In the genomic region with DNA sequence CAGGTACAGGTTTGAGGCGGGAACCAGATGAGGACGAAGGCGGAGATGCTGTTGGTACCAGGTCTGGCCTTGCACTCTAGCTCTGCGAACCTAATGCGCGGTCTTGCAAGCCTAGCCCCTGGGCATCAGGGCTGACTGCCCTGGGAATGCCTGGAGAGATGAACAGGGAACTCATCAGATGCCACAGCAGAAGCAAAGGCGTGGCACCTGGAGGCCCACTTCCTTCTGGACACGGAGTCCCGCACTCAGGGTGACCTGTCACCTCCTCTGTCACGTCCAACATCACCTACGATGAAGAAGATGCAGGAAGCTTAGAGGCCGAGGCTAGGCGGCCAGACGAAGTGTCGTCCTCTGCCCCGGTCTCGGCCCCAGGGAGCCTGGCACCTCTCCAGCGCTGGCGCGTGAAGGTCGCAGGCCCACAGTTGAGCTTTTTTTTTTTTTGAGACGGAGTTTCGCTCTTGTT, we compare ENCODE assay signal across 2 cellular contexts.
TF ChIP-seq lines count a peak whose summit lies in the region.

No MANE protein-coding gene starts in this region.

TF ChIP-seq in K562, 482 proteins besides CTCF, POLR2A, EP300 and RAD21:
- TF ChIP-seq ZNF354B (CRISPR knock-in tag; IDR thresholded peaks at IDR 0.05) (no peak), PHF20 (IDR thresholded peaks at IDR 0.05; ENCODE audit: partially characterized antibody) (no peak), SOX6 (IDR thresholded peaks at IDR 0.05) (no peak), TAL1 (IDR thresholded peaks at IDR 0.05) (no peak), ZNF140 (CRISPR knock-in tag; IDR thresholded peaks at IDR 0.05) (no peak), ZNF764 (CRISPR knock-in tag; IDR thresholded peaks at IDR 0.05; ENCODE audit: low read depth) (no peak), ZNF384 (IDR thresholded peaks at IDR 0.05; ENCODE audit: low read depth, low read length) (peak; percentile 11; the same call in 1 of the 2 replicates), CBX8 (IDR thresholded peaks at IDR 0.05; ENCODE audit: borderline replicate concordance, extremely low read depth, low read depth, low read length, poor library complexity, severe bottlenecking) (no peak), NFIC (IDR thresholded peaks at IDR 0.05) (peak; percentile 80), KAT7 (CRISPR knock-in tag; IDR thresholded peaks at IDR 0.05; ENCODE audit: borderline replicate concordance) (no peak), SRSF7 (optimal IDR thresholded peaks at IDR 0.05; ENCODE audit: low read depth, low read length) (no peak), NFXL1 (CRISPR knock-in tag; IDR thresholded peaks at IDR 0.05) (no peak)
- TF ChIP-seq, protein P1, sequence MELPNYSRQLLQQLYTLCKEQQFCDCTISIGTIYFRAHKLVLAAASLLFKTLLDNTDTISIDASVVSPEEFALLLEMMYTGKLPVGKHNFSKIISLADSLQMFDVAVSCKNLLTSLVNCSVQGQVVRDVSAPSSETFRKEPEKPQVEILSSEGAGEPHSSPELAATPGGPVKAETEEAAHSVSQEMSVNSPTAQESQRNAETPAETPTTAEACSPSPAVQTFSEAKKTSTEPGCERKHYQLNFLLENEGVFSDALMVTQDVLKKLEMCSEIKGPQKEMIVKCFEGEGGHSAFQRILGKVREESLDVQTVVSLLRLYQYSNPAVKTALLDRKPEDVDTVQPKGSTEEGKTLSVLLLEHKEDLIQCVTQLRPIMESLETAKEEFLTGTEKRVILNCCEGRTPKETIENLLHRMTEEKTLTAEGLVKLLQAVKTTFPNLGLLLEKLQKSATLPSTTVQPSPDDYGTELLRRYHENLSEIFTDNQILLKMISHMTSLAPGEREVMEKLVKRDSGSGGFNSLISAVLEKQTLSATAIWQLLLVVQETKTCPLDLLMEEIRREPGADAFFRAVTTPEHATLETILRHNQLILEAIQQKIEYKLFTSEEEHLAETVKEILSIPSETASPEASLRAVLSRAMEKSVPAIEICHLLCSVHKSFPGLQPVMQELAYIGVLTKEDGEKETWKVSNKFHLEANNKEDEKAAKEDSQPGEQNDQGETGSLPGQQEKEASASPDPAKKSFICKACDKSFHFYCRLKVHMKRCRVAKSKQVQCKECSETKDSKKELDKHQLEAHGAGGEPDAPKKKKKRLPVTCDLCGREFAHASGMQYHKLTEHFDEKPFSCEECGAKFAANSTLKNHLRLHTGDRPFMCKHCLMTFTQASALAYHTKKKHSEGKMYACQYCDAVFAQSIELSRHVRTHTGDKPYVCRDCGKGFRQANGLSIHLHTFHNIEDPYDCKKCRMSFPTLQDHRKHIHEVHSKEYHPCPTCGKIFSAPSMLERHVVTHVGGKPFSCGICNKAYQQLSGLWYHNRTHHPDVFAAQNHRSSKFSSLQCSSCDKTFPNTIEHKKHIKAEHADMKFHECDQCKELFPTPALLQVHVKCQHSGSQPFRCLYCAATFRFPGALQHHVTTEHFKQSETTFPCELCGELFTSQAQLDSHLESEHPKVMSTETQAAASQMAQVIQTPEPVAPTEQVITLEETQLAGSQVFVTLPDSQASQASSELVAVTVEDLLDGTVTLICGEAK (IDR thresholded peaks at IDR 0.05): 0 out of 2 replicates have a peak, but pooled peaks have one; percentile 23
- TF ChIP-seq, protein P1 (CRISPR knock-in tag; IDR thresholded peaks at IDR 0.05): no peak

TF ChIP-seq in liver, 16 proteins besides CTCF, POLR2A, EP300 and RAD21:
- TF ChIP-seq SP1 (IDR thresholded peaks at IDR 0.05): no peak
